8 cellular contexts compared by ENCODE assay signal in the genomic region with DNA sequence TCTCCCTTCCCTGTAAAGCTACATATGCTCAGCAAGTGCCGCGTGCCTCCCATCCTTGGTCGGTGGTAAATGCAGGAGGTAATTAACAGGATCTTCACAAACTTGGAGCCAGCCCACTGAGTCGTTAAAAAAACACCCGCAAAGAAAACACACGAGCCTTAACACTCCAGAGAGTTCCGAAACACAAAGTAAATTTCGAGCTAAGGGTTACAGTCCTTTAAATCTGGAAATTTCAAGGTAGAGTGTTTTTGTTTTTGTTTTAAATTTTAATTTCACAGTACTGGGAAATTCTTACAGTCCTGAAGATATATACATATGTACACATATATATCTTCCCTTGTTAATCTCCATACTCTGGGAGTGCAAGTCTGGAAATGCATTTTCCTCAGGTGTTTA. TPM values are rescaled to one million over a fixed set of nuclear protein-coding genes. Genes with fewer than 3 reads are reported as not detected.
DNase-seq lines count a peak whose midpoint lies in the region; ATAC-seq and TF ChIP-seq lines count a peak whose summit lies in the region.

No MANE protein-coding gene starts in this region.

- WGBS in ovary, 3 donors, result 1 to 2% (median 2%) methylated on average over 8 of the region's 8 CpGs

- H3K79me2 ChIP-seq in MM.1S (ENCODE audit: low read length), result peaks cover 53% of the 10 kb centered on the region

- H2AFZ ChIP-seq in MM.1S (ENCODE audit: low read length), result peak overlapping the region; percentile 50

- TF ChIP-seq POLR2A in ovary (IDR thresholded peaks at IDR 0.05), result no peak

- DNase-seq in GM12864 (ENCODE audit: low read depth) (no peak), MM.1S (peak; percentile 45), ovary (no peak), activated gamma-delta T cell treated with Interleukin-2 at 50 U/mL for 16 hours (no peak), activated gamma-delta T cell (lab: John Stamatoyannopoulos, UW) (no peak)

- H3K4me3 ChIP-seq in GM12864 (ENCODE audit: low read depth, low read length), result peak overlapping the region; percentile 70
- H3K4me3 ChIP-seq in MM.1S (ENCODE audit: low read length), result peak overlapping the region; percentile 70
- peak overlapping the region; percentile 98 for H3K4me3 ChIP-seq in endocrine pancreas (ENCODE audit: control insufficient read depth, insufficient read depth, low read length)
- peak overlapping the region; percentile 87 for H3K4me3 ChIP-seq in ovary

- TF ChIP-seq EP300 in ovary (IDR thresholded peaks at IDR 0.05), result no peak

- peaks cover 5% of the 10 kb centered on the region for H3F3A ChIP-seq in MM.1S (ENCODE audit: insufficient read depth, low read length)

- intact Hi-C loops in ovary (cut with DNase I), result no loop called here

- H3K9me3 ChIP-seq in MM.1S (replicated peaks; ENCODE audit: insufficient read depth, low read length) (no peaks in the 10 kb centered on the region), endocrine pancreas (ENCODE audit: control insufficient read depth, low read length) (no peaks in the 10 kb centered on the region), ovary (no peaks in the 10 kb centered on the region)

- peak overlapping the region; percentile 76 for H3K9ac ChIP-seq in MM.1S (ENCODE audit: low read length)
- H3K9ac ChIP-seq in endocrine pancreas (ENCODE audit: control insufficient read depth, insufficient read depth, low read length), result peak overlapping the region; percentile 98

- H3K4me2 ChIP-seq in MM.1S (ENCODE audit: low read depth, low read length), result peak overlapping the region; percentile 77

- no peaks in the 10 kb centered on the region for H3K27me3 ChIP-seq in MM.1S (replicated peaks; ENCODE audit: insufficient read depth, low read length)
- H3K27me3 ChIP-seq in endocrine pancreas (ENCODE audit: control insufficient read depth, insufficient read depth, low read length), result no peaks in the 10 kb centered on the region
- no peaks in the 10 kb centered on the region for H3K27me3 ChIP-seq in ovary

- TF ChIP-seq CTCF in GM12864 (IDR thresholded peaks at IDR 0.05; ENCODE audit: low read depth, low read length, missing control alignments) (no peak), MM.1S (IDR thresholded peaks at IDR 0.05; ENCODE audit: low read length) (no peak), ovary (IDR thresholded peaks at IDR 0.05) (no peak)

- no peaks in the 10 kb centered on the region for H3K9me2 ChIP-seq in MM.1S (replicated peaks; ENCODE audit: insufficient read depth, low read length)

- peaks cover 15% of the 10 kb centered on the region for H3K4me1 ChIP-seq in MM.1S (ENCODE audit: low read length)
- H3K4me1 ChIP-seq in endocrine pancreas (ENCODE audit: control insufficient read depth, insufficient read depth, low read length), result peaks cover 13% of the 10 kb centered on the region
- H3K4me1 ChIP-seq in ovary (ENCODE audit: insufficient read depth), result peaks cover 8% of the 10 kb centered on the region

- H3K36me3 ChIP-seq in MM.1S (replicated peaks; ENCODE audit: insufficient read depth, low read length) (no peaks in the 10 kb centered on the region), endocrine pancreas (ENCODE audit: control insufficient read depth, insufficient read depth, low read length) (no peaks in the 10 kb centered on the region), ovary (no peaks in the 10 kb centered on the region)

- H4K20me1 ChIP-seq in MM.1S (ENCODE audit: insufficient read depth, low read length), result no peaks in the 10 kb centered on the region

- ATAC-seq in HG03457 (IDR thresholded peaks at IDR 0.05; ENCODE audit: unreplicated experiment) (no peak), HG02885 (IDR thresholded peaks at IDR 0.05; ENCODE audit: poor library complexity, unreplicated experiment) (no peak)

- H3K27ac ChIP-seq in MM.1S (ENCODE audit: low read length), result peak overlapping the region; percentile 49; the same call in 1 of the 2 replicates
- H3K27ac ChIP-seq in ovary, result peak overlapping the region; percentile 100

RNA-seq across cellular contexts. Expression of gene ST7, which starts 1.1 kb away (rescaled TPM):
- total RNA-seq in ovary, result 10 to 100 TPM; 16.4 to 28.5 (median 18.8) TPM
- 10 to 100 TPM; 14.1 to 37.7 TPM for polyA plus RNA-seq in ovary
